Comparison of ENCODE assay signal across 19 cellular contexts in genomic region chr11:113023228-113023627, GRCh38.
DNase-seq lines count a peak whose midpoint lies in the region; ATAC-seq, FAIRE-seq and TF ChIP-seq lines count a peak whose summit lies in the region.
"Had no signal": no experiment of that assay in that cellular context is flagged by ENCODE, and none has a peak within 500 bp of the region (broad histone marks: within the 10 kb centered on the region; RNA-seq: fewer than 3 reads in every experiment).

No MANE protein-coding gene starts in this region.

- no peaks in the 10 kb centered on the region for H3K79me2 ChIP-seq in Karpas-422 (ENCODE audit: low read length)
- no peaks in the 10 kb centered on the region for H3K79me2 ChIP-seq in astrocyte (ENCODE audit: insufficient read depth, low read length)
- no peaks in the 10 kb centered on the region for H3K79me2 ChIP-seq in HepG2 (ENCODE audit: insufficient read depth, low read length)

- H3K9ac ChIP-seq in Karpas-422 (ENCODE audit: low read length) (no peak overlapping the region), astrocyte (ENCODE audit: low read length) (no peak overlapping the region), mesenchymal stem cell (ENCODE audit: low read length) (no peak overlapping the region), HepG2 (ENCODE audit: insufficient read depth, low read depth, low read length) (no peak overlapping the region)

- H4K20me1 ChIP-seq in Karpas-422 (ENCODE audit: insufficient read depth, low read depth, low read length) (no peaks in the 10 kb centered on the region), astrocyte (ENCODE audit: insufficient read depth, low read length) (no peaks in the 10 kb centered on the region), HepG2 (ENCODE audit: insufficient read depth, low read length) (no peaks in the 10 kb centered on the region; the same call in 1 of the 2 replicates)

- H3K4me3 Mint-ChIP-seq in astrocyte (ENCODE audit: unreplicated experiment): no peak overlapping the region
- H3K4me3 Mint-ChIP-seq: B cell, neural crest cell had no signal

- no peak for TF ChIP-seq POLR2A in HepG2 (IDR thresholded peaks at IDR 0.05; ENCODE audit: insufficient read depth in 1 of 2, low read depth in 2 of 2, low read length in 2 of 2)

- no peak for ATAC-seq in HepG2
- ATAC-seq: activated CD4-positive, CD25-positive, alpha-beta regulatory T cell treated with anti-CD3 and anti-CD28 coated beads, Interleukin-2, amount 50 U/mL, for 24 hours; psoas muscle had no signal

- no peak overlapping the region for H2BK12ac ChIP-seq in mesenchymal stem cell (ENCODE audit: low read length in 2 of 2)

- no peaks in the 10 kb centered on the region for H3K27me3 Mint-ChIP-seq in astrocyte (ENCODE audit: low read depth, unreplicated experiment)

- BruUV-seq in HepG2 (replicated peaks; lab: Mats Ljungman, UMichigan): no TSS peak

- H3K36me3 Mint-ChIP-seq in astrocyte (ENCODE audit: low read depth, unreplicated experiment): no peaks in the 10 kb centered on the region

- H3K18ac ChIP-seq in mesenchymal stem cell (ENCODE audit: low read depth in 1 of 2, low read length in 2 of 2): no peak overlapping the region

- H3K9me3 ChIP-seq in Karpas-422 (ENCODE audit: low read length) (no peaks in the 10 kb centered on the region), astrocyte (ENCODE audit: insufficient read depth, low read depth, low read length) (no peaks in the 10 kb centered on the region), mesenchymal stem cell (ENCODE audit: control insufficient read depth, low read length) (peaks cover 8% of the 10 kb centered on the region), HepG2 (ENCODE audit: low read length) (no peaks in the 10 kb centered on the region)
- H3K9me3 ChIP-seq: psoas muscle had no signal

- no peak for TF ChIP-seq RAD21 in HepG2 (CRISPR knock-in tag; IDR thresholded peaks at IDR 0.05)

- no peaks in the 10 kb centered on the region for H3K9me3 Mint-ChIP-seq in astrocyte (ENCODE audit: unreplicated experiment)
- H3K9me3 Mint-ChIP-seq: neural crest cell had no signal

- H3K9me2 ChIP-seq in Karpas-422 (replicated peaks; ENCODE audit: insufficient read depth, low read length): no peaks in the 10 kb centered on the region

- 52% methylated on average over 2 of the region's 2 CpGs for WGBS in mesenchymal stem cell
- 46% methylated on average over 2 of the region's 2 CpGs for WGBS in HepG2 (ENCODE audit: low lambda C conversion rate)

- no peak overlapping the region for H2BK5ac ChIP-seq in mesenchymal stem cell (ENCODE audit: low read depth, low read length, poor library complexity, severe bottlenecking)

- H2AK5ac ChIP-seq in mesenchymal stem cell (ENCODE audit: low read length, severe bottlenecking): no peak overlapping the region

- H3K4me1 Mint-ChIP-seq in astrocyte (ENCODE audit: low read depth, unreplicated experiment): peaks cover 14% of the 10 kb centered on the region
- H3K4me1 Mint-ChIP-seq: B cell, neural crest cell had no signal

- no peak overlapping the region for H3K14ac ChIP-seq in mesenchymal stem cell (ENCODE audit: low read length in 2 of 2)

- H3K27ac Mint-ChIP-seq in astrocyte (ENCODE audit: unreplicated experiment): no peak overlapping the region
- H3K27ac Mint-ChIP-seq: B cell had no signal

- no peak overlapping the region for H3K4me3 ChIP-seq in BJ (ENCODE audit: low read depth, low read length)
- no peak overlapping the region for H3K4me3 ChIP-seq in Karpas-422 (ENCODE audit: low read length)
- H3K4me3 ChIP-seq in astrocyte (ENCODE audit: insufficient read depth, low read depth, low read length): no peak overlapping the region
- H3K4me3 ChIP-seq in mesenchymal stem cell (ENCODE audit: insufficient read depth in 1 of 2, low read depth in 1 of 2, low read length in 2 of 2): no peak overlapping the region
- H3K4me3 ChIP-seq in HepG2 (replicated peaks in 1 of 3; ENCODE audit: insufficient read depth in 1 of 3, low read depth in 2 of 3, low read length in 3 of 3): no peak overlapping the region
- H3K4me3 ChIP-seq: psoas muscle, smooth muscle cell had no signal

- in situ Hi-C loops in HepG2 (cut with HindIII; ENCODE audit: extremely low pct_ligation_motif_present, low pct_unique_long_range_greater_than_20kb): no loop called here

- H2BK15ac ChIP-seq in mesenchymal stem cell (ENCODE audit: low read depth, poor library complexity, severe bottlenecking): no peak overlapping the region

- DNase-seq in BJ (ENCODE audit: low read depth) (peak; percentile 27), Karpas-422 (no peak), astrocyte (ENCODE audit: low read depth) (peak; percentile 57), mesenchymal stem cell (peak; percentile 18), NCI-H69 (lab: John Stamatoyannopoulos, UW) (no peak), HepG2 (ENCODE audit: low spot score) (no peak)
- DNase-seq in activated effector memory CD4-positive, alpha-beta T cell treated with Interleukin-2 at 50 U/mL for 16 hours: no peak
- DNase-seq: cerebellar nuclear complex; effector CD4-positive, alpha-beta T cell; NCI-H1436; NCI-H2171 treated with DMSO at 0.1 percent for 48 hours; psoas muscle; SHP77 treated with DMSO at 0.1 percent for 48 hours; stimulated activated CD4-positive, alpha-beta T cell treated with anti-CD3 and anti-CD28 coated beads, Interleukin-4, amount 100 ng/mL, for 4 hours had no signal

- FAIRE-seq in astrocyte (lab: Jason Lieb, UNC): no peak
- FAIRE-seq in HepG2 (lab: Jason Lieb, UNC): no peak
- FAIRE-seq: keratinocyte had no signal

- H3K36me3 ChIP-seq in BJ (ENCODE audit: control insufficient read depth, insufficient read depth, low read length) (no peaks in the 10 kb centered on the region), Karpas-422 (ENCODE audit: insufficient read depth, low read length) (no peaks in the 10 kb centered on the region), astrocyte (ENCODE audit: insufficient read depth, low read length) (no peaks in the 10 kb centered on the region), mesenchymal stem cell (ENCODE audit: control insufficient read depth in 1 of 2, insufficient read depth in 2 of 2, low read depth in 1 of 2, low read length in 2 of 2) (no peaks in the 10 kb centered on the region), HepG2 (replicated peaks in 1 of 2; ENCODE audit: control insufficient read depth in 1 of 2, insufficient read depth in 2 of 2, low read length in 2 of 2) (no peaks in the 10 kb centered on the region)

- H2AFZ ChIP-seq in Karpas-422 (ENCODE audit: low read length) (no peak overlapping the region), astrocyte (ENCODE audit: low read depth, low read length) (no peak overlapping the region), mesenchymal stem cell (ENCODE audit: low read depth, low read length) (no peak overlapping the region), HepG2 (ENCODE audit: low read length) (no peak overlapping the region)

- H4K91ac ChIP-seq in mesenchymal stem cell (ENCODE audit: low read length): no peak overlapping the region

- POLR2A ChIA-PET in BJ (lab: Charles Lee): no interaction called here
- POLR2A ChIA-PET in HepG2 (lab: Yijun Ruan, JAX): no interaction called here

- H2BK120ac ChIP-seq in mesenchymal stem cell (ENCODE audit: low read depth, low read length): no peak overlapping the region

- TF ChIP-seq EP300 in HepG2 (IDR thresholded peaks at IDR 0.05; ENCODE audit: low read depth in 2 of 2, low read length in 2 of 2) (no peak), HepG2 (CRISPR knock-in tag; IDR thresholded peaks at IDR 0.05; ENCODE audit: borderline replicate concordance) (no peak)

- H3K4ac ChIP-seq in mesenchymal stem cell (ENCODE audit: low read depth in 1 of 2, low read length in 2 of 2): no peak overlapping the region

- TF ChIP-seq CTCF in BJ (IDR thresholded peaks at IDR 0.05; ENCODE audit: insufficient read depth, low read depth, low read length): no peak
- no peak for TF ChIP-seq CTCF in astrocyte (IDR thresholded peaks at IDR 0.05; ENCODE audit: insufficient read depth, low read depth, low read length)
- TF ChIP-seq CTCF in HepG2 (CRISPR knock-in tag; IDR thresholded peaks at IDR 0.05): no peak

- H3K4me1 ChIP-seq in Karpas-422 (ENCODE audit: low read length): peaks cover 6% of the 10 kb centered on the region; the same call in 1 of the 2 replicates
- H3K4me1 ChIP-seq in astrocyte (ENCODE audit: insufficient read depth, low read length): no peaks in the 10 kb centered on the region
- H3K4me1 ChIP-seq in mesenchymal stem cell (ENCODE audit: control insufficient read depth, insufficient read depth, low read depth, low read length): no peaks in the 10 kb centered on the region
- H3K4me1 ChIP-seq in HepG2 (ENCODE audit: insufficient read depth, low read length): no peaks in the 10 kb centered on the region
- H3K4me1 ChIP-seq: psoas muscle had no signal

- CTCF ChIA-PET in BJ (lab: Yijun Ruan, JAX): interaction anchor here (0.6 to 0.8 kb wide), 2 partner anchors 92 to 284 kb away, joined by 3 read pairs; no protein-coding TSS in a partner anchor
- CTCF ChIA-PET in HepG2 (lab: Yijun Ruan, JAX; ENCODE audit: low intra/inter-chr PET ratio, low total read pairs): no interaction called here

- H3K27me3 ChIP-seq in BJ (ENCODE audit: control insufficient read depth, insufficient read depth, low read length): no peaks in the 10 kb centered on the region
- no peaks in the 10 kb centered on the region for H3K27me3 ChIP-seq in Karpas-422 (ENCODE audit: low read length)
- no peaks in the 10 kb centered on the region for H3K27me3 ChIP-seq in astrocyte (ENCODE audit: insufficient read depth, low read length)
- peaks cover 0 to 11% of the 10 kb centered on the region in 2 experiments for H3K27me3 ChIP-seq in mesenchymal stem cell (ENCODE audit: control insufficient read depth in 1 of 2, insufficient read depth in 1 of 2, low read length in 2 of 2)
- H3K27me3 ChIP-seq in HepG2 (ENCODE audit: control insufficient read depth in 1 of 2, insufficient read depth in 2 of 2, low read length in 2 of 2): 0 out of 5 replicates have a peak, but pooled peaks cover 0 to 3% of the 10 kb centered on the region in 2 experiments

- no peaks in the 10 kb centered on the region for H3K79me1 ChIP-seq in mesenchymal stem cell (replicated peaks; ENCODE audit: low read length, poor library complexity, severe bottlenecking)

- no peak overlapping the region for H4K8ac ChIP-seq in mesenchymal stem cell (ENCODE audit: low read length)

- H3K23ac ChIP-seq in mesenchymal stem cell (ENCODE audit: low read length in 2 of 2): no peak overlapping the region

- no peak overlapping the region for H3K27ac ChIP-seq in Karpas-422 (ENCODE audit: low read length)
- H3K27ac ChIP-seq in astrocyte (ENCODE audit: low read depth, low read length): no peak overlapping the region
- H3K27ac ChIP-seq in mesenchymal stem cell (ENCODE audit: low read length, poor library complexity, severe bottlenecking): no peak overlapping the region
- no peak overlapping the region for H3K27ac ChIP-seq in HepG2 (ENCODE audit: extremely low read length, insufficient read depth, low read length)
- H3K27ac ChIP-seq: psoas muscle had no signal

- intact Hi-C loops in HepG2 (cut with micrococcal nuclease; ENCODE audit: unreplicated experiment): no loop called here

- peak overlapping the region; percentile 4 for H3K4me2 ChIP-seq in Karpas-422 (ENCODE audit: low read depth, low read length, poor library complexity, severe bottlenecking)
- no peak overlapping the region for H3K4me2 ChIP-seq in astrocyte (ENCODE audit: low read length)
- no peak overlapping the region for H3K4me2 ChIP-seq in mesenchymal stem cell (ENCODE audit: low read length, poor library complexity, severe bottlenecking)
- no peak overlapping the region for H3K4me2 ChIP-seq in HepG2 (ENCODE audit: low read depth, low read length)

Comparison
In these comparisons a context has a peak if more than half of its experiments do, and no peak if none do; other contexts are left out.
1. DNase-seq: peak in BJ (single experiment), astrocyte (single experiment) and mesenchymal stem cell (single experiment); none in Karpas-422 (single experiment), NCI-H69 (single experiment), activated effector memory CD4-positive, alpha-beta T cell treated with Interleukin-2 at 50 U/mL for 16 hours (single experiment) and HepG2 (single experiment).